Comparison of ENCODE assay signal across 8 cellular contexts in genomic region chr22:24434472-24435322, GRCh38. TPM values are rescaled to one million over a fixed set of nuclear protein-coding genes. Genes with fewer than 3 reads are reported as not detected.
DNase-seq lines count a peak whose midpoint lies in the region; ATAC-seq and TF ChIP-seq lines count a peak whose summit lies in the region.

No MANE protein-coding gene starts in this region.

- peak overlapping the region; percentile 93 for H3K27ac ChIP-seq in OCI-LY3 (ENCODE audit: low read length)

- H4K20me1 ChIP-seq in OCI-LY3 (ENCODE audit: insufficient read depth, low read length): 0 out of 2 replicates have a peak, but pooled peaks cover 2% of the 10 kb centered on the region

- H3K4me1 ChIP-seq in OCI-LY3 (ENCODE audit: low read length): peaks cover 77% of the 10 kb centered on the region

- CTCF ChIA-PET in GM10248 (lab: Yijun Ruan, JAX): interaction anchor here (0.9 to 4.2 kb wide), 16 partner anchors 9 to 111 kb away, joined by 3 to 17 read pairs (median 4); no protein-coding TSS in a partner anchor

- H3K36me3 ChIP-seq in OCI-LY3 (replicated peaks; ENCODE audit: low read depth, low read length): peaks cover 2% of the 10 kb centered on the region

- ATAC-seq in HG02588 (IDR thresholded peaks at IDR 0.05; ENCODE audit: unreplicated experiment): peak; percentile 46
- peak; percentile 24 for ATAC-seq in left colon

- H3K4me2 ChIP-seq in OCI-LY3 (ENCODE audit: low read length): peak overlapping the region; percentile 92

- H3K9me3 ChIP-seq in OCI-LY3 (ENCODE audit: insufficient read depth, low read length): no peaks in the 10 kb centered on the region

- TF ChIP-seq CTCF in GM10248 (IDR thresholded peaks at IDR 0.05; ENCODE audit: control extremely low read depth, extremely low read depth, low read depth, missing control alignments): no peak
- no peak for TF ChIP-seq CTCF in OCI-LY3 (IDR thresholded peaks at IDR 0.05; ENCODE audit: low read depth, low read length)

- no peaks in the 10 kb centered on the region for H3K27me3 ChIP-seq in OCI-LY3 (ENCODE audit: low read depth, low read length)

- peaks cover 8% of the 10 kb centered on the region; the same call in 1 of the 2 replicates for H3K79me2 ChIP-seq in OCI-LY3 (ENCODE audit: low read length)

- POLR2A ChIA-PET in GM10248 (lab: Yijun Ruan, JAX): interaction anchor here (0.7 to 1.3 kb wide), 3 partner anchors 9 to 239 kb away, joined by 3 to 5 read pairs (median 3); no protein-coding TSS in a partner anchor

- peak overlapping the region; percentile 68 for H3K4me3 ChIP-seq in OCI-LY3 (ENCODE audit: low read length)

- H2AFZ ChIP-seq in OCI-LY3 (ENCODE audit: low read depth, low read length): no peak overlapping the region

- intact Hi-C loops in left colon (cut with DNase I, micrococcal nuclease): no loop called here

- H3K9ac ChIP-seq in OCI-LY3 (ENCODE audit: low read length): peak overlapping the region; percentile 56

- peak; percentile 86 for DNase-seq in GM10248 (ENCODE audit: extremely low spot score)
- peak; percentile 48 for DNase-seq in activated T-helper 9 cell treated with anti-CD3 and anti-CD28 coated beads, Interleukin-2, amount 50 U/mL, for 16 hours (ENCODE audit: low read depth)
- peak; percentile 42 to 55 for DNase-seq in left colon
- peak; percentile 57 to 68 for DNase-seq in stimulated activated CD8-positive, alpha-beta memory T cell treated with anti-CD3 and anti-CD28 coated beads, Interleukin-2, amount 100 ng/mL, for 48 hours (ENCODE audit: low read depth in 2 of 2)
- DNase-seq in NCI-H1417 (lab: John Stamatoyannopoulos, UW): no peak
- DNase-seq in glomerular visceral epithelial cell (ENCODE audit: extremely low spot score): no peak

RNA-seq across cellular contexts. Expression of gene ADORA2A, which starts 7.3 kb away (rescaled TPM):
- 1 to 10 TPM; 2.5 to 4.0 TPM for total RNA-seq in left colon

Comparison
In these comparisons a context has a peak if more than half of its experiments do, and no peak if none do; other contexts are left out.
1. DNase-seq: peak in GM10248 (single experiment), activated T-helper 9 cell treated with anti-CD3 and anti-CD28 coated beads, Interleukin-2, amount 50 U/mL, for 16 hours (single experiment), left colon (2 of 2) and stimulated activated CD8-positive, alpha-beta memory T cell treated with anti-CD3 and anti-CD28 coated beads, Interleukin-2, amount 100 ng/mL, for 48 hours (2 of 2); none in NCI-H1417 (0 of 3) and glomerular visceral epithelial cell (single experiment).